ENCODE assay signal across 13 cellular contexts in the genomic region with DNA sequence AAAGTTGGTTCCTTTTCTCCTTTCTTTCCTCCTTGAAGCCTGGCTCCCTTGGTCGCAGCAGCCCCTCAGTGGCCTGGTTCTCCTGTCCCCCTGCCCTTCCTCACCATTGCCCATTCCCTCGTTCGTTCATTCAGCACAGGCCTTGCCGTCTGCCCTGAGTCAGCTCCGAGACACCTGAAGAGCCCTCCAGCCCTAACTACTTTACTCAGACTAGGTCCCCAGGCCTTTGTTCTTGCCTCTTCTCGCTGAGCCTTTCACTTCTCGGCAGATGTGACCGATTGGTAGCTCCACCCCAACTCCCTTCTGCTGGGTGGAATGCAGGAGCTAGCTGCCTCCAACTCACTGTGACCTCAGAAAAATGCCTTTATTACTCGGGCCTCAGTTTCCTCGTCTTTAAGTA. TPM values are rescaled to one million over a fixed set of nuclear protein-coding genes. Genes with fewer than 3 reads are reported as not detected.
DNase-seq lines count a peak whose midpoint lies in the region; TF ChIP-seq lines count a peak whose summit lies in the region.
"Had no signal": no experiment of that assay in that cellular context is flagged by ENCODE, and none has a peak within 500 bp of the region (broad histone marks: within the 10 kb centered on the region; RNA-seq: fewer than 3 reads in every experiment).

No MANE protein-coding gene starts in this region.

- H3K27me3 Mint-ChIP-seq in endothelial cell (ENCODE audit: unreplicated experiment) (no peaks in the 10 kb centered on the region), neural crest cell (ENCODE audit: low read depth) (peaks cover 3% of the 10 kb centered on the region), HFFc6 (ENCODE audit: insufficient read depth) (peaks cover 5% of the 10 kb centered on the region; the same call in 1 of the 2 replicates)

- H3K27me3 ChIP-seq in H7 (ENCODE audit: control insufficient read depth, insufficient read depth, low read length) = peaks cover under 1% of the 10 kb centered on the region; the same call in 1 of the 2 replicates

- no peak overlapping the region for H3K4me2 ChIP-seq in OCI-LY7 (ENCODE audit: low read length)
- H3K4me2 ChIP-seq: GM23338 had no signal

- TSS peak; percentile 39 for BruUV-seq in OCI-LY7 (replicated peaks; lab: Mats Ljungman, UMichigan)

- H3K9me3 Mint-ChIP-seq in endothelial cell (ENCODE audit: unreplicated experiment) (no peaks in the 10 kb centered on the region), neural crest cell (no peaks in the 10 kb centered on the region), HFFc6 (no peaks in the 10 kb centered on the region)
- H3K9me3 Mint-ChIP-seq: CD8-positive, alpha-beta T cell; GM23338 had no signal

- H4K20me1 ChIP-seq in OCI-LY7 (ENCODE audit: insufficient read depth, low read length) = no peaks in the 10 kb centered on the region

- H3K79me2 ChIP-seq in OCI-LY7 (ENCODE audit: insufficient read depth, low read depth, low read length) = no peaks in the 10 kb centered on the region

- peak; percentile 26 for DNase-seq in H7
- DNase-seq in OCI-LY7 (ENCODE audit: low spot score) = no peak
- DNase-seq in endothelial cell (ENCODE audit: low spot score) = no peak
- no peak for DNase-seq in neural crest cell (ENCODE audit: low read depth, low spot score)
- DNase-seq in SIG-M5 treated with dmso at 0.1 percent for 504 hours (lab: John Stamatoyannopoulos, UW; ENCODE audit: unreplicated experiment) = no peak
- no peak for DNase-seq in AG08395 (ENCODE audit: low spot score)
- DNase-seq in HFFc6 = no peak
- DNase-seq: COR-L47 had no signal

- H3K36me3 ChIP-seq in H7 (replicated peaks; ENCODE audit: control insufficient read depth, insufficient read depth, low read length) (peaks cover 15% of the 10 kb centered on the region), OCI-LY7 (ENCODE audit: insufficient read depth, low read length) (peaks cover 27% of the 10 kb centered on the region; the same call in 1 of the 2 replicates)

- no peaks in the 10 kb centered on the region for H3K4me1 ChIP-seq in OCI-LY7 (ENCODE audit: insufficient read depth, low read length, poor library complexity, severe bottlenecking)
- H3K4me1 ChIP-seq: HAP-1 had no signal

- no peak overlapping the region for H3K27ac Mint-ChIP-seq in endothelial cell (ENCODE audit: unreplicated experiment)
- H3K27ac Mint-ChIP-seq in neural crest cell (ENCODE audit: unreplicated experiment) = peak overlapping the region; percentile 17
- H3K27ac Mint-ChIP-seq in HFFc6 = no peak overlapping the region
- H3K27ac Mint-ChIP-seq: CD8-positive, alpha-beta T cell; GM23338 had no signal

- H3K27ac ChIP-seq in OCI-LY7 (ENCODE audit: low read depth, low read length, poor library complexity, severe bottlenecking) = no peak overlapping the region

- CTCF ChIA-PET in OCI-LY7 (lab: Charles Lee; ENCODE audit: unreplicated experiment) = no interaction called here

- H3K4me3 ChIP-seq in H7 (ENCODE audit: insufficient read depth, low read depth, low read length) = no peak overlapping the region
- H3K4me3 ChIP-seq in OCI-LY7 (ENCODE audit: low read depth, low read length, poor library complexity, severe bottlenecking) = no peak overlapping the region
- H3K4me3 ChIP-seq: GM23338, HAP-1, K562 had no signal

- H3K4me3 Mint-ChIP-seq in endothelial cell (ENCODE audit: unreplicated experiment) (peak overlapping the region; percentile 39), neural crest cell (peak overlapping the region; percentile 42), HFFc6 (no peak overlapping the region)
- H3K4me3 Mint-ChIP-seq: CD14-positive monocyte; CD8-positive, alpha-beta T cell; GM23338 had no signal

- peaks cover 16% of the 10 kb centered on the region for H3K4me1 Mint-ChIP-seq in endothelial cell (ENCODE audit: unreplicated experiment)
- H3K4me1 Mint-ChIP-seq in neural crest cell = peaks cover 17% of the 10 kb centered on the region
- H3K4me1 Mint-ChIP-seq in HFFc6 (ENCODE audit: low read depth) = no peaks in the 10 kb centered on the region
- H3K4me1 Mint-ChIP-seq: CD14-positive monocyte had no signal

- H3K36me3 Mint-ChIP-seq in endothelial cell (ENCODE audit: low read depth, unreplicated experiment) (peaks cover 22% of the 10 kb centered on the region), neural crest cell (ENCODE audit: low read depth) (peaks cover 6% of the 10 kb centered on the region), HFFc6 (ENCODE audit: low read depth) (no peaks in the 10 kb centered on the region)

- TF ChIP-seq CTCF in OCI-LY7 (conservative IDR thresholded peaks at IDR 0.05; ENCODE audit: low read length) (no peak), endothelial cell (IDR thresholded peaks at IDR 0.05; ENCODE audit: unreplicated experiment) (no peak), neural crest cell (conservative IDR thresholded peaks at IDR 0.05) (no peak), HFFc6 (IDR thresholded peaks at IDR 0.05) (no peak)

- H3K9me3 ChIP-seq in OCI-LY7 (ENCODE audit: low read length) = no peaks in the 10 kb centered on the region
- H3K9me3 ChIP-seq: HAP-1 had no signal

- POLR2A ChIA-PET in OCI-LY7 (lab: Charles Lee) = no interaction called here

- H2AFZ ChIP-seq in OCI-LY7 (ENCODE audit: low read length) = no peak overlapping the region
- H2AFZ ChIP-seq: GM23338 had no signal

- H3K9me2 ChIP-seq in OCI-LY7 (ENCODE audit: insufficient read depth, low read length) = no peaks in the 10 kb centered on the region

- intact Hi-C loops in OCI-LY7 (cut with micrococcal nuclease; ENCODE audit: unreplicated experiment) = no loop called here

RNA-seq across cellular contexts. Expression of gene ADAM11, which starts 7.0 kb away (rescaled TPM):
- 0.45 and 1.2 TPM in 2 replicates for total RNA-seq in H7 (2014; rRNA removed; shearing (Covaris generic))
- 2.1 and 3.3 TPM in 2 replicates for total RNA-seq in OCI-LY7 (2014; rRNA removed; shearing (Covaris generic))
- total RNA-seq in OCI-LY7 (2022) (1.1 and 1.4 TPM in 2 replicates), endothelial cell (ENCODE audit: unreplicated experiment) (0.62 TPM), neural crest cell (5.2 and 6.0 TPM in 2 replicates)
- under 1 TPM; 0.14 to 0.27 (median 0.16) TPM for total RNA-seq in HFFc6 (2021; fragmentation: NEBNext Ultra II Directional; extraction: Animal tissue kit (Norgen Biotek cat#: 25700))

RNA-seq across cellular contexts. Expression of gene DBF4B, which starts 43.3 kb away (rescaled TPM):
- 21.0 and 30.4 TPM in 2 replicates for total RNA-seq in H7 (2014; rRNA removed; shearing (Covaris generic))
- total RNA-seq in OCI-LY7 (2014; rRNA removed; shearing (Covaris generic)) = 18.1 and 24.3 TPM in 2 replicates
- total RNA-seq in OCI-LY7 (2022) (45.8 and 49.2 TPM in 2 replicates), endothelial cell (ENCODE audit: unreplicated experiment) (16.4 TPM), neural crest cell (50.2 and 51.1 TPM in 2 replicates)
- total RNA-seq in HFFc6 (2021; fragmentation: NEBNext Ultra II Directional; extraction: Animal tissue kit (Norgen Biotek cat#: 25700)) = 10 to 100 TPM in 5 of 6 experiments, 1 to 10 TPM in 1; 5.5 to 11.9 (median 10.8) TPM
